16 cellular contexts compared by ENCODE assay signal in genomic region chr1:162972768-162973167, GRCh38.
"Had no signal": no experiment of that assay in that cellular context is flagged by ENCODE, and none has a peak within 500 bp of the region (broad histone marks: within the 10 kb centered on the region; RNA-seq: fewer than 3 reads in every experiment).

No MANE protein-coding gene starts in this region.

- H3K36me3 Mint-ChIP-seq: natural killer cell treated with Interleukin-12 subunit alpha and Interleukin-12 subunit beta and Interleukin-15 and Interleukin-18, amount 100 ng/mL, for 72 hours had no signal

- DNase-seq: activated CD4-positive, alpha-beta T cell treated with anti-CD3 and anti-CD28 coated beads for 1 hour; activated CD4-positive, alpha-beta T cell treated with anti-CD3 and anti-CD28 coated beads, Interleukin-2, amount 50 U/mL, for 4 hours; activated naive CD4-positive, alpha-beta T cell treated with anti-CD3 and anti-CD28 coated beads, Interleukin-2, amount 50 U/mL, for 16 hours; adrenal gland; caudate nucleus; colonic mucosa; hippocampal formation; mesendoderm; stimulated activated naive CD8-positive, alpha-beta T cell treated with anti-CD3 and anti-CD28 coated beads, Interleukin-15, Interleukin-2, amounts not matched to agents 100 U/mL and 50 U/mL, for 24 hours; transverse colon had no signal

- ATAC-seq: natural killer cell treated with Interleukin-12 subunit alpha and Interleukin-12 subunit beta and Interleukin-15 and Interleukin-18, amount 100 ng/mL, for 72 hours; right cardiac atrium; stimulated activated naive CD8-positive, alpha-beta T cell treated with anti-CD3 and anti-CD28 coated beads, Interleukin-15, Interleukin-2, amounts not matched to agents 100 U/mL and 50 U/mL, for 24 hours had no signal

- H3K27ac Mint-ChIP-seq: natural killer cell treated with Interleukin-12 subunit alpha and Interleukin-12 subunit beta and Interleukin-15 and Interleukin-18, amount 100 ng/mL, for 72 hours; progenitor cell of endocrine pancreas had no signal

- H3K36me3 ChIP-seq: adrenal gland, colonic mucosa, esophagus muscularis mucosa, transverse colon, vagina had no signal

- H3K4me1 ChIP-seq: colonic mucosa, transverse colon, vagina had no signal

- H3K9me3 ChIP-seq: adrenal gland, colonic mucosa, esophagus muscularis mucosa, transverse colon, vagina had no signal

- H3K4me3 Mint-ChIP-seq: natural killer cell treated with Interleukin-12 subunit alpha and Interleukin-12 subunit beta and Interleukin-15 and Interleukin-18, amount 100 ng/mL, for 72 hours had no signal

- H3K27me3 ChIP-seq: adrenal gland, colonic mucosa, esophagus muscularis mucosa, transverse colon, vagina had no signal

- H3K27ac ChIP-seq: adrenal gland, colonic mucosa, esophagus muscularis mucosa, transverse colon, vagina, VCaP had no signal

- H3K4me3 ChIP-seq: adrenal gland, colonic mucosa, esophagus muscularis mucosa, transverse colon, vagina had no signal
